Comparison of ENCODE assay signal across 9 cellular contexts in the genomic region with DNA sequence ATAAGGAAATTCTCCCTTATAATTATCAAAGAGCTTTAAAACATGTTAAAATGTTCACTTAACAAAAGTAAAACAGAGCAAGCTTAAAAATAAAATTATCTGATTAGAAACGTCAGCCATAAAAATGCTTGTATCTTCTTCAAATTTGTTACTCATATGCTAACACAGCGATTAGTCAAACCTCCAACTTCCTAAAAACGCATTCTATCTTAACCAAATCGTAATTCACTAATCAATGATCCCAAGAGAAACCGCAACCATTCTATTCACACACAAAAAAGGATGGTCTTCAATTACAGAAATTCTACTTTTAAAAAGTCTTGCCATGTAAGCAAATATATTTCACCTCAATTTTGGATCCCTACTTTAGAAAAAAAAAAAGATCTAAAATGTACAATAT. TPM values are rescaled to one million over a fixed set of nuclear protein-coding genes. Genes with fewer than 3 reads are reported as not detected.
DNase-seq lines count a peak whose midpoint lies in the region; ATAC-seq and TF ChIP-seq lines count a peak whose summit lies in the region.
"Had no signal": no experiment of that assay in that cellular context is flagged by ENCODE, and none has a peak within 500 bp of the region (broad histone marks: within the 10 kb centered on the region; RNA-seq: fewer than 3 reads in every experiment).

No MANE protein-coding gene starts in this region.

- H3K4me1 Mint-ChIP-seq in activated T-cell treated with anti-CD3 and anti-CD28 coated beads, Interleukin-2, amount 50 U/mL, for 72 hours (ENCODE audit: low read depth) = peaks cover 38% of the 10 kb centered on the region
- H3K4me1 Mint-ChIP-seq in activated B cell treated with CpG ODN at 0.5 μM for 24 hours (peaks cover 61% of the 10 kb centered on the region), immature natural killer cell (peaks cover 61 to 70% of the 10 kb centered on the region in 2 donors)

- no peaks in the 10 kb centered on the region for H3K27me3 ChIP-seq in tibial nerve

- H3K27ac ChIP-seq in tibial nerve = peak overlapping the region in 3 of 4 donors; percentile 40 to 94 (median 93)

- peak overlapping the region; percentile 96 for H3K27ac Mint-ChIP-seq in activated T-cell treated with anti-CD3 and anti-CD28 coated beads, Interleukin-2, amount 50 U/mL, for 72 hours
- H3K27ac Mint-ChIP-seq in activated B cell treated with CpG ODN at 0.5 μM for 24 hours = peak overlapping the region; percentile 98
- peak overlapping the region; percentile 94 to 99 (median 97) for H3K27ac Mint-ChIP-seq in immature natural killer cell

- TF ChIP-seq CTCF in activated B cell treated with CpG ODN at 0.5 μM for 24 hours (IDR thresholded peaks at IDR 0.05) = no peak
- no peak for TF ChIP-seq CTCF in tibial nerve (IDR thresholded peaks at IDR 0.05)

- no peak for TF ChIP-seq EP300 in tibial nerve (IDR thresholded peaks at IDR 0.05)

- no peak for ATAC-seq in activated T-cell treated with anti-CD3 and anti-CD28 coated beads, Interleukin-2, amount 50 U/mL, for 72 hours (replicated peaks in 1 of 2)
- ATAC-seq in activated B cell treated with CpG ODN at 0.5 μM for 24 hours (ENCODE audit: low read depth) = no peak
- no peak for ATAC-seq in GM19351 (IDR thresholded peaks at IDR 0.05; ENCODE audit: unreplicated experiment)

- intact Hi-C loops in activated B cell treated with CpG ODN at 0.5 μM for 24 hours (cut with micrococcal nuclease) = loop anchor here (5.0 kb wide), 1 partner anchor 37 kb away; no protein-coding TSS in a partner anchor

- POLR2A ChIA-PET in activated B cell treated with CpG ODN at 0.5 μM for 24 hours (lab: Charles Lee) = interaction anchor here (0.7 to 11.0 kb wide), 25 partner anchors 9 to 167 kb away, joined by 3 to 543 read pairs (median 15); no protein-coding TSS in a partner anchor

- no peaks in the 10 kb centered on the region for H3K36me3 ChIP-seq in tibial nerve

- 74 to 75% methylated on average over 5 of the region's 5 CpGs for WGBS in tibial nerve, 2 donors

- no peaks in the 10 kb centered on the region for H3K9me3 ChIP-seq in tibial nerve

- peaks cover 0 to 25% (median 10%) of the 10 kb centered on the region in 4 donors for H3K4me1 ChIP-seq in tibial nerve

- CTCF ChIA-PET in activated B cell treated with CpG ODN at 0.5 μM for 24 hours (lab: Charles Lee) = interaction anchor here (1.5 to 3.0 kb wide), 2 partner anchors 93 to 107 kb away, joined by 5 to 22 read pairs; no protein-coding TSS in a partner anchor

- H3K4me3 ChIP-seq in tibial nerve = peak overlapping the region; percentile 67 to 95 (median 84)

- DNase-seq in activated T-cell treated with anti-CD3 and anti-CD28 coated beads, Interleukin-2, amount 50 U/mL, for 72 hours = no peak
- DNase-seq in activated T-cell treated with anti-CD3 and anti-CD28 coated beads, Interleukin-2, amount 50 U/mL, for 48 hours = no peak
- DNase-seq in activated B cell treated with CpG ODN at 0.5 μM for 24 hours = no peak
- DNase-seq in immature natural killer cell = peak in 1 of 3 donors; percentile 6
- DNase-seq in tibial nerve (ENCODE audit: low spot score in 2 of 2) = no peak
- no peak for DNase-seq in Kasumi-1 (lab: John Stamatoyannopoulos, UW)
- no peak for DNase-seq in glomerular visceral epithelial cell (ENCODE audit: extremely low spot score)
- DNase-seq: NCI-H187 treated with DMSO at 0.1 percent for 48 hours had no signal

- no peak for TF ChIP-seq POLR2A in tibial nerve (IDR thresholded peaks at IDR 0.05)

- peak overlapping the region; percentile 93 to 95 for H3K4me3 Mint-ChIP-seq in activated T-cell treated with anti-CD3 and anti-CD28 coated beads, Interleukin-2, amount 50 U/mL, for 72 hours
- peak overlapping the region; percentile 99 for H3K4me3 Mint-ChIP-seq in activated B cell treated with CpG ODN at 0.5 μM for 24 hours
- peak overlapping the region; percentile 96 to 99 (median 97) for H3K4me3 Mint-ChIP-seq in immature natural killer cell

- H3K27me3 Mint-ChIP-seq in activated T-cell treated with anti-CD3 and anti-CD28 coated beads, Interleukin-2, amount 50 U/mL, for 72 hours (ENCODE audit: low read depth) = no peaks in the 10 kb centered on the region
- no peaks in the 10 kb centered on the region for H3K27me3 Mint-ChIP-seq in activated B cell treated with CpG ODN at 0.5 μM for 24 hours
- H3K27me3 Mint-ChIP-seq in immature natural killer cell (ENCODE audit: low read depth in 3 of 3) = peaks cover 14 to 30% (median 24%) of the 10 kb centered on the region in 3 donors

- H3K36me3 Mint-ChIP-seq in activated T-cell treated with anti-CD3 and anti-CD28 coated beads, Interleukin-2, amount 50 U/mL, for 72 hours (ENCODE audit: insufficient read depth in 2 of 2) = peaks cover 28 to 49% of the 10 kb centered on the region in 2 donors
- H3K36me3 Mint-ChIP-seq in activated B cell treated with CpG ODN at 0.5 μM for 24 hours (ENCODE audit: low read depth) (peaks cover 54% of the 10 kb centered on the region), immature natural killer cell (peaks cover 0 to 8% (median 8%) of the 10 kb centered on the region in 3 donors)

- no peaks in the 10 kb centered on the region for H3K9me3 Mint-ChIP-seq in activated T-cell treated with anti-CD3 and anti-CD28 coated beads, Interleukin-2, amount 50 U/mL, for 72 hours
- no peaks in the 10 kb centered on the region for H3K9me3 Mint-ChIP-seq in activated B cell treated with CpG ODN at 0.5 μM for 24 hours
- H3K9me3 Mint-ChIP-seq in immature natural killer cell = no peaks in the 10 kb centered on the region

RNA-seq across cellular contexts. Expression of gene STK17B, which starts 1.9 kb away (rescaled TPM):
- total RNA-seq in activated T-cell treated with anti-CD3 and anti-CD28 coated beads, Interleukin-2, amount 50 U/mL, for 72 hours = 100 to 1,000 TPM; 279 to 280 TPM
- total RNA-seq in activated B cell treated with CpG ODN at 0.5 μM for 24 hours (203 and 226 TPM in 2 replicates), tibial nerve (10 to 100 TPM; 35.1 to 73.9 (median 45.4) TPM)
- polyA plus RNA-seq in immature natural killer cell = 10 to 100 TPM; 45.8 to 68.1 (median 68.0) TPM
